23 cellular contexts compared by ENCODE assay signal in the genomic region with DNA sequence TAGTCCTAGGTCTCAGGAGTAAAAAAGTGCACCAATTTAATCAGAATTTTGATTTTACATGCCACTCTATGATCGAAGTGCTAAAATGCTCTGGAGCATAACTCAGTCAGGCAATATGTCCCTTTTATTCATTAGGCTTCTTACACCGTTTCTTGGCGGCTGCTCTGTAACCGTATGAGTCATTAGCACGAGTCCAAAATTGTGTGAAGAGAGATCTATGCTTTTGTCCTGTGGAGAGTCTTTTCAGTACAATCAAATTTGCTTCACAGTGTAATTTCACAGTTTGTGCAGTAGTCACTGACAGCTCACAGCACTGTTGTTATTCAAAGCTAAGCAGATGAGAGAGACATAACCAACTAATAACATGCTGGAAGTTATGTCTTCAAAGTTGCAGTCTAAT.
DNase-seq lines count a peak whose midpoint lies in the region; ATAC-seq and TF ChIP-seq lines count a peak whose summit lies in the region.
"Had no signal": no experiment of that assay in that cellular context is flagged by ENCODE, and none has a peak within 500 bp of the region (broad histone marks: within the 10 kb centered on the region; RNA-seq: fewer than 3 reads in every experiment).

No MANE protein-coding gene starts in this region.

- H3K4me2 ChIP-seq in Loucy (ENCODE audit: low read depth, low read length, poor library complexity, severe bottlenecking) (no peak overlapping the region), mammary epithelial cell (ENCODE audit: insufficient read depth, low read depth, low read length) (no peak overlapping the region), hepatocyte (no peak overlapping the region)

- WGBS in mammary epithelial cell (ENCODE audit: low coverage, missing lambda C conversion rate): 45% methylated on average over 5 of the region's 5 CpGs
- WGBS in hepatocyte (ENCODE audit: low lambda C conversion rate, missing lambda C conversion rate): 85% methylated on average over 5 of the region's 5 CpGs

- DNase-seq in COLO829 (ENCODE audit: low spot score): peak; percentile 36
- DNase-seq in mammary epithelial cell: peak; percentile 3
- peak; percentile 25 for DNase-seq in myocyte (ENCODE audit: low read depth)
- no peak for DNase-seq in CD4-positive, alpha-beta memory T cell
- no peak for DNase-seq in hepatocyte (ENCODE audit: low spot score)
- DNase-seq: activated gamma-delta T cell; CD4-positive, CD25-positive, alpha-beta regulatory T cell; DMS79 treated with DMSO at 0.1 percent for 48 hours; gastrocnemius medialis; KBM-7; left colon; NCI-H1105; NCI-H2171; NCI-H748 treated with DMSO at 0.1 percent for 48 hours; OCI-M1; SHP77 treated with DMSO at 0.1 percent for 48 hours; stimulated activated CD4-positive, alpha-beta T cell treated with anti-CD3 and anti-CD28 coated beads, Interleukin-15, amount 100 ng/mL, for 24 hours; T-helper 1 cell had no signal

- H3K4me1 ChIP-seq in Loucy (ENCODE audit: insufficient read depth, low read length, poor library complexity, severe bottlenecking): no peaks in the 10 kb centered on the region
- H3K4me1 ChIP-seq in mammary epithelial cell (ENCODE audit: insufficient read depth, low read length): no peaks in the 10 kb centered on the region
- no peaks in the 10 kb centered on the region for H3K4me1 ChIP-seq in CD4-positive, alpha-beta memory T cell (ENCODE audit: insufficient read depth, low read length)
- H3K4me1 ChIP-seq in hepatocyte (ENCODE audit: insufficient read depth): no peaks in the 10 kb centered on the region
- H3K4me1 ChIP-seq: gastrocnemius medialis, suprapubic skin had no signal

- H3K9me2 ChIP-seq in Loucy (replicated peaks; ENCODE audit: low read depth, low read length) (no peaks in the 10 kb centered on the region), hepatocyte (replicated peaks; ENCODE audit: insufficient read depth) (no peaks in the 10 kb centered on the region)

- peaks cover 0 to 6% (median under 1%) of the 10 kb centered on the region in 8 donors for H3K9me3 Mint-ChIP-seq in CD4-positive, alpha-beta memory T cell

- H3K27me3 Mint-ChIP-seq in CD4-positive, alpha-beta memory T cell: no peaks in the 10 kb centered on the region
- H3K27me3 Mint-ChIP-seq: CD4-positive, CD25-positive, alpha-beta regulatory T cell had no signal

- H3K9me3 ChIP-seq in Loucy (ENCODE audit: insufficient read depth, low read depth, low read length): no peaks in the 10 kb centered on the region
- H3K9me3 ChIP-seq in mammary epithelial cell (replicated peaks; ENCODE audit: insufficient read depth, low read length): no peaks in the 10 kb centered on the region
- H3K9me3 ChIP-seq in CD4-positive, alpha-beta memory T cell (ENCODE audit: control insufficient read depth in 1 of 2, low read length in 2 of 2): peaks cover 0 to 4% of the 10 kb centered on the region in 2 donors
- no peaks in the 10 kb centered on the region for H3K9me3 ChIP-seq in hepatocyte (ENCODE audit: low read depth)
- H3K9me3 ChIP-seq: gastrocnemius medialis, neutrophil, suprapubic skin had no signal

- no peaks in the 10 kb centered on the region for H3K36me3 ChIP-seq in Loucy (ENCODE audit: insufficient read depth, low read length)
- H3K36me3 ChIP-seq in mammary epithelial cell (ENCODE audit: insufficient read depth, low read length): no peaks in the 10 kb centered on the region
- no peaks in the 10 kb centered on the region for H3K36me3 ChIP-seq in CD4-positive, alpha-beta memory T cell (ENCODE audit: insufficient read depth, low read length)
- no peaks in the 10 kb centered on the region for H3K36me3 ChIP-seq in hepatocyte (replicated peaks; ENCODE audit: insufficient read depth, low read depth)
- H3K36me3 ChIP-seq: gastrocnemius medialis, neutrophil, suprapubic skin had no signal

- H3K9ac ChIP-seq in Loucy (ENCODE audit: low read depth, low read length, poor library complexity, severe bottlenecking) (no peak overlapping the region), mammary epithelial cell (ENCODE audit: insufficient read depth, low read length) (no peak overlapping the region)

- no peak overlapping the region for H3K4me3 Mint-ChIP-seq in CD4-positive, alpha-beta memory T cell
- H3K4me3 Mint-ChIP-seq: CD4-positive, CD25-positive, alpha-beta regulatory T cell had no signal

- H3K27me3 ChIP-seq in Loucy (ENCODE audit: insufficient read depth, low read length, poor library complexity, severe bottlenecking): no peaks in the 10 kb centered on the region
- H3K27me3 ChIP-seq in mammary epithelial cell (ENCODE audit: insufficient read depth, low read length): no peaks in the 10 kb centered on the region
- H3K27me3 ChIP-seq in CD4-positive, alpha-beta memory T cell (ENCODE audit: insufficient read depth, low read length): no peaks in the 10 kb centered on the region
- no peaks in the 10 kb centered on the region for H3K27me3 ChIP-seq in hepatocyte
- H3K27me3 ChIP-seq: gastrocnemius medialis, neutrophil, suprapubic skin had no signal

- H2AFZ ChIP-seq in Loucy (ENCODE audit: low read length) (peak overlapping the region; percentile 5; the same call in 1 of the 2 replicates), mammary epithelial cell (ENCODE audit: low read depth, low read length) (no peak overlapping the region), hepatocyte (no peak overlapping the region)

- H4K20me1 ChIP-seq in Loucy (ENCODE audit: insufficient read depth, low read length, poor library complexity, severe bottlenecking): no peaks in the 10 kb centered on the region
- H4K20me1 ChIP-seq in mammary epithelial cell (ENCODE audit: insufficient read depth, low read length): no peaks in the 10 kb centered on the region
- no peaks in the 10 kb centered on the region for H4K20me1 ChIP-seq in hepatocyte (ENCODE audit: insufficient read depth, poor library complexity, severe bottlenecking)

- no peak overlapping the region for H3K4me3 ChIP-seq in Loucy (ENCODE audit: low read length, poor library complexity, severe bottlenecking)
- H3K4me3 ChIP-seq in mammary epithelial cell (replicated peaks in 1 of 3; ENCODE audit: insufficient read depth in 1 of 3, low read depth in 2 of 3, low read length in 3 of 3): no peak overlapping the region
- H3K4me3 ChIP-seq in CD4-positive, alpha-beta memory T cell (ENCODE audit: low read length in 2 of 2): no peak overlapping the region
- no peak overlapping the region for H3K4me3 ChIP-seq in hepatocyte
- H3K4me3 ChIP-seq: gastrocnemius medialis, suprapubic skin had no signal

- TF ChIP-seq CTCF in Loucy (conservative IDR thresholded peaks at IDR 0.05; ENCODE audit: low read length) (no peak), mammary epithelial cell (conservative IDR thresholded peaks at IDR 0.05 in 1 of 2, IDR thresholded peaks at IDR 0.05 in 1 of 2; ENCODE audit: extremely low read depth in 1 of 2, insufficient read depth in 1 of 2, low read depth in 1 of 2, low read length in 2 of 2) (no peak), hepatocyte (IDR thresholded peaks at IDR 0.05; ENCODE audit: poor library complexity) (no peak)

- H3K27ac Mint-ChIP-seq in CD4-positive, alpha-beta memory T cell: no peak overlapping the region
- H3K27ac Mint-ChIP-seq: CD4-positive, CD25-positive, alpha-beta regulatory T cell had no signal

- no peaks in the 10 kb centered on the region for H3F3A ChIP-seq in Loucy (ENCODE audit: low read depth)

- CTCF ChIA-PET in mammary epithelial cell (lab: Charles Lee; ENCODE audit: low non-redundant PET): no interaction called here
- CTCF ChIA-PET in CD4-positive, alpha-beta memory T cell (lab: Charles Lee; ENCODE audit: partially characterized antibody): no interaction called here

- ATAC-seq in HG02885 (IDR thresholded peaks at IDR 0.05; ENCODE audit: poor library complexity, unreplicated experiment): no peak
- ATAC-seq in GM18498 (IDR thresholded peaks at IDR 0.05; ENCODE audit: unreplicated experiment): no peak
- ATAC-seq: gastrocnemius medialis, left colon had no signal

- no peaks in the 10 kb centered on the region for H3K36me3 Mint-ChIP-seq in CD4-positive, alpha-beta memory T cell
- H3K36me3 Mint-ChIP-seq: CD4-positive, CD25-positive, alpha-beta regulatory T cell had no signal

- intact Hi-C loops in mammary epithelial cell (cut with micrococcal nuclease): loop anchor here (10.0 kb wide), 1 partner anchor 172 kb away; a partner anchor contains a TSS
- intact Hi-C loops in CD4-positive, alpha-beta memory T cell (cut with micrococcal nuclease): no loop called here

- BruUV-seq in mammary epithelial cell (replicated peaks; lab: Mats Ljungman, UMichigan): no TSS peak

- H3K79me2 ChIP-seq in Loucy (ENCODE audit: insufficient read depth, low read length) (no peaks in the 10 kb centered on the region), mammary epithelial cell (ENCODE audit: insufficient read depth, low read length) (no peaks in the 10 kb centered on the region), hepatocyte (no peaks in the 10 kb centered on the region)

- no peaks in the 10 kb centered on the region for H3K4me1 Mint-ChIP-seq in CD4-positive, alpha-beta memory T cell
- H3K4me1 Mint-ChIP-seq: CD4-positive, CD25-positive, alpha-beta regulatory T cell had no signal

- POLR2A ChIA-PET in CD4-positive, alpha-beta memory T cell (lab: Charles Lee; ENCODE audit: partially characterized antibody): no interaction called here

- dilution Hi-C loops in mammary epithelial cell (cut with HindIII; ENCODE audit: low sequenced_read_pairs): no loop called here

- H3K27ac ChIP-seq in mammary epithelial cell (ENCODE audit: insufficient read depth, low read depth, low read length): no peak overlapping the region
- H3K27ac ChIP-seq in CD4-positive, alpha-beta memory T cell (ENCODE audit: low read depth, low read length): no peak overlapping the region
- H3K27ac ChIP-seq in hepatocyte: no peak overlapping the region
- H3K27ac ChIP-seq: gastrocnemius medialis, neutrophil, suprapubic skin had no signal

- in situ Hi-C loops in mammary epithelial cell (cut with MboI; ENCODE audit: low sequenced_read_pairs in 2 of 2): no loop called here

Comparison
In these comparisons a context has a peak if more than half of its experiments do, and no peak if none do; other contexts are left out.
1. DNase-seq: peak in COLO829 (single experiment), mammary epithelial cell (single experiment) and myocyte (single experiment); none in CD4-positive, alpha-beta memory T cell (0 of 5) and hepatocyte (single experiment).